Comparison of ENCODE assay signal across 7 cellular contexts in genomic region chr10:45418859-45419672, GRCh38. TPM values are rescaled to one million over a fixed set of nuclear protein-coding genes. Genes with fewer than 3 reads are reported as not detected.
DNase-seq lines count a peak whose midpoint lies in the region; ATAC-seq and TF ChIP-seq lines count a peak whose summit lies in the region.

No MANE protein-coding gene starts in this region.

- no peaks in the 10 kb centered on the region for H3K9me3 ChIP-seq in sigmoid colon

- H3K4me1 ChIP-seq in sigmoid colon: peaks cover 0 to 24% (median 17%) of the 10 kb centered on the region in 4 donors

- 2 to 4% methylated on average over 60 of the region's 60 CpGs for WGBS in sigmoid colon, 2 donors

- TF ChIP-seq POLR2A in sigmoid colon (IDR thresholded peaks at IDR 0.05): peak; percentile 12 to 36

- peak overlapping the region; percentile 46 for H3K4me3 ChIP-seq in astrocyte of the cerebellum (ENCODE audit: low read depth, low read length)
- peak overlapping the region; percentile 52 for H3K4me3 ChIP-seq in iPS-11a (ENCODE audit: low read depth, low read length)
- H3K4me3 ChIP-seq in sigmoid colon: peak overlapping the region; percentile 37 to 65 (median 54)

- ATAC-seq in GM18508 (IDR thresholded peaks at IDR 0.05; ENCODE audit: insufficient read depth, unreplicated experiment) (peak; percentile 24), HG02938 (IDR thresholded peaks at IDR 0.05; ENCODE audit: unreplicated experiment) (peak; percentile 30)

- intact Hi-C loops in sigmoid colon (cut with DNase I): no loop called here

- H3K36me3 ChIP-seq in sigmoid colon: no peaks in the 10 kb centered on the region

- TF ChIP-seq CTCF in astrocyte of the cerebellum (IDR thresholded peaks at IDR 0.05; ENCODE audit: low read depth, low read length, missing control alignments) (no peak), sigmoid colon (IDR thresholded peaks at IDR 0.05) (no peak)

- H3K27me3 ChIP-seq in sigmoid colon: no peaks in the 10 kb centered on the region

- in situ Hi-C loops in astrocyte of the cerebellum (cut with HindIII; ENCODE audit: low sequenced_read_pairs): no loop called here

- TF ChIP-seq EP300 in sigmoid colon (IDR thresholded peaks at IDR 0.05): no peak

- peak; percentile 82 for DNase-seq in SK-N-DZ (ENCODE audit: low spot score)
- no peak for DNase-seq in astrocyte of the cerebellum (ENCODE audit: low read depth)
- peak; percentile 83 for DNase-seq in sigmoid colon
- DNase-seq in NCI-H446 (lab: John Stamatoyannopoulos, UW): no peak

- peak overlapping the region; percentile 71 to 90 (median 86) for H3K27ac ChIP-seq in sigmoid colon

RNA-seq across cellular contexts. Expression of gene ALOX5, which starts 45.0 kb away (rescaled TPM):
- polyA plus RNA-seq in SK-N-DZ (2014; cell fraction: cytosol; rRNA removed): not detected in 2 replicates
- not detected in 2 replicates for polyA plus RNA-seq in SK-N-DZ (2014; cell fraction: nucleus; rRNA removed)
- 10 to 100 TPM; 18.8 to 31.9 (median 24.2) TPM for total RNA-seq in sigmoid colon
- polyA plus RNA-seq in sigmoid colon: 10 to 100 TPM in 1 of 3 donors, 1 to 10 TPM in 2; 7.2 to 24.2 (median 8.4) TPM

Comparison
In these comparisons a context has a peak if more than half of its experiments do, and no peak if none do; other contexts are left out.
1. DNase-seq: peak in SK-N-DZ (single experiment) and sigmoid colon (single experiment); none in astrocyte of the cerebellum (single experiment) and NCI-H446 (0 of 2).
2. Peak in every context shown above with its lines, with median percentiles within 50 percentile points of each other: H3K4me3 ChIP-seq.